17 cellular contexts compared by ENCODE assay signal in genomic region chr20:18904192-18904591, GRCh38.
"Had no signal": no experiment of that assay in that cellular context is flagged by ENCODE, and none has a peak within 500 bp of the region (broad histone marks: within the 10 kb centered on the region; RNA-seq: fewer than 3 reads in every experiment).

No MANE protein-coding gene starts in this region.

- H3K9me3 Mint-ChIP-seq: activated B cell treated with CpG ODN at 0.5 μM for 24 hours; activated CD8-positive, alpha-beta T cell treated with anti-CD3 and anti-CD28 coated beads for 36 hours; activated T-cell treated with anti-CD3 and anti-CD28 coated beads, Interleukin-2, amount 50 U/mL, for 24 hours; activated T-helper 2 cell treated with anti-CD3 and anti-CD28 coated beads, Interferon-gamma antibody, Interleukin-2, Interleukin-4, amounts not matched to agents 10 μg/mL and 5 μg/mL and 100 μg/mL, durations not matched to agents 14 hours and 24 hours and 36 hours; effector memory CD8-positive, alpha-beta T cell; T-helper 2 cell treated with Interferon-gamma antibody and Interleukin-4, amounts not matched to agents 5 μg/mL and 100 μg/mL, for 36 hours had no signal

- ATAC-seq: activated CD8-positive, alpha-beta T cell treated with anti-CD3 and anti-CD28 coated beads for 36 hours; body of pancreas; effector memory CD8-positive, alpha-beta T cell; foreskin keratinocyte; left lung had no signal

- H3K27ac Mint-ChIP-seq: activated B cell treated with CpG ODN at 0.5 μM for 24 hours; activated CD8-positive, alpha-beta T cell treated with anti-CD3 and anti-CD28 coated beads for 36 hours; activated T-cell treated with anti-CD3 and anti-CD28 coated beads, Interleukin-2, amount 50 U/mL, for 24 hours; activated T-helper 2 cell treated with anti-CD3 and anti-CD28 coated beads, Interferon-gamma antibody, Interleukin-2, Interleukin-4, amounts not matched to agents 10 μg/mL and 5 μg/mL and 100 μg/mL, durations not matched to agents 14 hours and 24 hours and 36 hours; effector memory CD8-positive, alpha-beta T cell; T-helper 2 cell treated with Interferon-gamma antibody and Interleukin-4, amounts not matched to agents 5 μg/mL and 100 μg/mL, for 36 hours had no signal

- H3K4me3 ChIP-seq: body of pancreas, left lung, thyroid gland had no signal

- DNase-seq: activated B cell treated with CpG ODN at 0.5 μM for 24 hours; activated CD4-positive, alpha-beta T cell treated with anti-CD3 and anti-CD28 coated beads for 48 hours; activated CD8-positive, alpha-beta T cell treated with anti-CD3 and anti-CD28 coated beads for 36 hours; activated naive CD4-positive, alpha-beta T cell treated with Interleukin-2 at 50 U/mL for 16 hours; activated T-cell treated with anti-CD3 and anti-CD28 coated beads, Interleukin-2, amount 50 U/mL, for 24 hours; dermis blood vessel endothelial cell; effector memory CD8-positive, alpha-beta T cell; foreskin keratinocyte; left lung; occipital lobe; stimulated activated CD4-positive, alpha-beta T cell treated with anti-CD3 and anti-CD28 coated beads, Interleukin-12 subunit alpha, Interleukin-12 subunit beta, amount 100 ng/mL, for 4 hours; stimulated activated CD4-positive, alpha-beta T cell treated with anti-CD3 and anti-CD28 coated beads, Interleukin-1b, Interleukin-23, amount 100 ng/mL, for 48 hours; stimulated activated naive CD4-positive, alpha-beta T cell treated with Interleukin-2 at 50 U/mL for 16 hours; thyroid gland had no signal

- H3K4me3 Mint-ChIP-seq: activated B cell treated with CpG ODN at 0.5 μM for 24 hours; activated CD8-positive, alpha-beta T cell treated with anti-CD3 and anti-CD28 coated beads for 36 hours; activated T-cell treated with anti-CD3 and anti-CD28 coated beads, Interleukin-2, amount 50 U/mL, for 24 hours; effector memory CD8-positive, alpha-beta T cell; T-helper 2 cell treated with Interferon-gamma antibody and Interleukin-4, amounts not matched to agents 5 μg/mL and 100 μg/mL, for 36 hours had no signal
